9 cellular contexts compared by ENCODE assay signal in the genomic region with DNA sequence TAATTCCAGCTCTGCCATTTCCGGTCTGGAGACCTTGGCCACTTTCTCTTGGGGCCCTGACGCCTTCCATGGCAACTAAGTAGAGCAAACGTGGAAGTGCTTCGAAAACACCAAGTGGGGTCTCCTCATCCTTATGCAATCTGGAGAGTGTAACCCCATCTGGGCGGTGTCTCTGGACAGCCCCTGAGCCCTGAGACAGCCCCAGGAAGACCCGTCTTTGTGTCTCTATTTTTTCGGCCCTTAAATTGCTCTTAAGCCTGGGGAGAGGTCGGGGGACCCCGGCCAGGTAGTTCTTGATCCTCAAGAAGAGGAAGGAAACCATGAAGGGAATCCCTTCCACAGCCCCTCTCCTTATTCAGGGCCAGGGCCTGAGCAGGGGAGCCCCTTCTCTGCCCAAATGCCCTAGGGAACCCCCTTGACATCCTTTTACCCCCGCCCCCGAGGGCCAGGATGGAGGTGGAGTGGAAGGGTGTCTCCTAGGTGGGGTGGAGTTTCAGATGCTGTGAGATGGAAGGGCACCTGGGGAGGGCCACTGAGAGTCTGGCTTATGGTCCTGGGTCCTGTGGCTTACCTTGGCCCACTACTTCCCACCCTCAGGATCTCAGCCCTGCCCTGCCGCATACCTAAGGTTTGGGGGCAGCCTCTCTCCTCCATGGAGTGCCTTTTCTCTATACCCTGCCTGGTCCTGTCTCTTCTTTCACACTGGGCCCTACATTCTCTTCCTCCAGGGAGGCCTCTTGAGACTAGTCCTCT. TPM values are rescaled to one million over a fixed set of nuclear protein-coding genes. Genes with fewer than 3 reads are reported as not detected.
DNase-seq lines count a peak whose midpoint lies in the region; ATAC-seq, FAIRE-seq and TF ChIP-seq lines count a peak whose summit lies in the region.
"Had no signal": no experiment of that assay in that cellular context is flagged by ENCODE, and none has a peak within 500 bp of the region (broad histone marks: within the 10 kb centered on the region; RNA-seq: fewer than 3 reads in every experiment).

No MANE protein-coding gene starts in this region.

- H3K4me1 Mint-ChIP-seq in CD14-positive monocyte (peaks cover 44% of the 10 kb centered on the region), osteocyte (ENCODE audit: unreplicated experiment) (peaks cover 42% of the 10 kb centered on the region)

- H3F3A ChIP-seq in PC-9 (ENCODE audit: insufficient read depth, low read depth): peaks cover 27% of the 10 kb centered on the region; the same call in 1 of the 2 replicates

- peaks cover 27 to 43% (median 27%) of the 10 kb centered on the region in 3 donors for H3K27me3 Mint-ChIP-seq in CD14-positive monocyte (ENCODE audit: low read depth in 3 of 3)
- H3K27me3 Mint-ChIP-seq in osteocyte (ENCODE audit: unreplicated experiment): no peaks in the 10 kb centered on the region

- FAIRE-seq in urothelium cell line (lab: Jason Lieb, UNC): no peak

- DNase-seq in CD14-positive monocyte (ENCODE audit: low spot score) (no peak), PC-9 (no peak), epithelial cell of proximal tubule (ENCODE audit: low read depth) (no peak), osteocyte (ENCODE audit: extremely low spot score, unreplicated experiment) (no peak), mucosa of gallbladder (ENCODE audit: low spot score) (no peak), urothelium cell line (ENCODE audit: low spot score) (no peak), epidermal melanocyte (ENCODE audit: insufficient read length, low spot score) (no peak)

- H4K20me1 ChIP-seq in PC-9 (ENCODE audit: insufficient read depth): no peaks in the 10 kb centered on the region

- TSS peak; percentile 96 for BruUV-seq in PC-9 (replicated peaks; lab: Mats Ljungman, UMichigan)

- no peak for ATAC-seq in HG02840 (IDR thresholded peaks at IDR 0.05; ENCODE audit: low FRiP score, unreplicated experiment)

- peak overlapping the region; percentile 87 to 96 (median 95) for H3K27ac Mint-ChIP-seq in CD14-positive monocyte
- H3K27ac Mint-ChIP-seq in osteocyte (ENCODE audit: unreplicated experiment): peak overlapping the region; percentile 90

- H3K27ac ChIP-seq in PC-9: no peak overlapping the region

- TF ChIP-seq CTCF in CD14-positive monocyte (IDR thresholded peaks at IDR 0.05) (no peak), PC-9 (conservative IDR thresholded peaks at IDR 0.05) (no peak), epithelial cell of proximal tubule (conservative IDR thresholded peaks at IDR 0.05; ENCODE audit: low read depth, low read length) (no peak), osteocyte (IDR thresholded peaks at IDR 0.05) (no peak)

- intact Hi-C loops in CD14-positive monocyte (cut with micrococcal nuclease): loop anchor here in 1 of 2 donors (2.0 kb wide), 1 partner anchor 17 kb away; a partner anchor contains a TSS
- intact Hi-C loops in PC-9 (cut with micrococcal nuclease; ENCODE audit: unreplicated experiment): no loop called here

- H3K27me3 ChIP-seq in PC-9 (ENCODE audit: insufficient read depth, low read depth): no peaks in the 10 kb centered on the region; the same call in 1 of the 2 replicates

- CTCF ChIA-PET in PC-9 (lab: Charles Lee): interaction anchor here (1.3 kb wide), 1 partner anchor 38 kb away, joined by 4 read pairs; no protein-coding TSS in a partner anchor

- peak overlapping the region; percentile 53; the same call in 1 of the 2 replicates for H3K4me3 ChIP-seq in PC-9
- H3K4me3 ChIP-seq in epithelial cell of proximal tubule (ENCODE audit: low read depth, low read length): peak overlapping the region; percentile 51

- H3K9me3 Mint-ChIP-seq in CD14-positive monocyte (peaks cover 0 to 5% (median 0%) of the 10 kb centered on the region in 7 donors), osteocyte (ENCODE audit: unreplicated experiment) (no peaks in the 10 kb centered on the region)

- peak overlapping the region; percentile 68; the same call in 1 of the 2 replicates for H2AFZ ChIP-seq in PC-9

- no peaks in the 10 kb centered on the region for H3K79me2 ChIP-seq in PC-9 (ENCODE audit: low read depth)

- POLR2A ChIA-PET in PC-9 (lab: Charles Lee; ENCODE audit: unreplicated experiment): no interaction called here

- H3K36me3 ChIP-seq in PC-9 (ENCODE audit: low read depth): no peaks in the 10 kb centered on the region

- H3K4me1 ChIP-seq in PC-9 (replicated peaks; ENCODE audit: insufficient read depth): peaks cover 25% of the 10 kb centered on the region

- peak overlapping the region; percentile 77 for H3K4me2 ChIP-seq in PC-9

- no peaks in the 10 kb centered on the region for H3K9me3 ChIP-seq in PC-9 (ENCODE audit: insufficient read depth, low read depth)

- H3K4me3 Mint-ChIP-seq in CD14-positive monocyte: peak overlapping the region; percentile 70 to 80
- peak overlapping the region; percentile 63 for H3K4me3 Mint-ChIP-seq in osteocyte (ENCODE audit: unreplicated experiment)

- H3K36me3 Mint-ChIP-seq in CD14-positive monocyte (peaks cover 8 to 13% of the 10 kb centered on the region in 2 donors), osteocyte (ENCODE audit: unreplicated experiment) (no peaks in the 10 kb centered on the region)

- no peaks in the 10 kb centered on the region for H3K9me2 ChIP-seq in PC-9 (ENCODE audit: insufficient read depth)

RNA-seq across cellular contexts. Expression of a gene that starts 17.6 kb away (rescaled TPM):
- 10 to 100 TPM; 10.1 to 41.4 TPM for polyA plus RNA-seq in CD14-positive monocyte
- total RNA-seq in PC-9 (2021) (6.5 and 13.4 TPM in 2 replicates), epithelial cell of proximal tubule (2.2 and 4.3 TPM in 2 replicates), osteocyte (6.7 and 13.0 TPM in 2 replicates), mucosa of gallbladder (131 TPM)

RNA-seq across cellular contexts. Expression of a gene that starts 26.9 kb away (rescaled TPM):
- polyA plus RNA-seq in CD14-positive monocyte: 1 to 10 TPM in 1 of 2 donors, under 1 TPM in 1; 0.63 to 1.6 TPM
- total RNA-seq in PC-9 (2021) (0.50 TPM in 1 of 2 replicates, not detected in the other), epithelial cell of proximal tubule (1.7 and 2.9 TPM in 2 replicates), osteocyte (22.5 and 25.5 TPM in 2 replicates), mucosa of gallbladder (23.9 TPM)
- total RNA-seq: NCI-H460 had no signal

RNA-seq across cellular contexts. Expression of a gene that starts 36.1 kb away (rescaled TPM):
- polyA plus RNA-seq in CD14-positive monocyte: 10 to 100 TPM; 20.5 to 26.4 TPM
- total RNA-seq in PC-9 (2021) (44.6 and 59.0 TPM in 2 replicates), epithelial cell of proximal tubule (66.2 and 71.3 TPM in 2 replicates), osteocyte (41.7 and 46.1 TPM in 2 replicates), mucosa of gallbladder (38.6 TPM)

RNA-seq across cellular contexts. Expression of a gene that starts 45.8 kb away (rescaled TPM):
- not detected for polyA plus RNA-seq in CD14-positive monocyte
- total RNA-seq in PC-9 (2021) (0.28 TPM in 1 of 2 replicates, not detected in the other), epithelial cell of proximal tubule (not detected in 2 replicates), osteocyte (not detected in 2 replicates), mucosa of gallbladder (0.46 TPM)
